18 cellular contexts compared by ENCODE assay signal in the genomic region with DNA sequence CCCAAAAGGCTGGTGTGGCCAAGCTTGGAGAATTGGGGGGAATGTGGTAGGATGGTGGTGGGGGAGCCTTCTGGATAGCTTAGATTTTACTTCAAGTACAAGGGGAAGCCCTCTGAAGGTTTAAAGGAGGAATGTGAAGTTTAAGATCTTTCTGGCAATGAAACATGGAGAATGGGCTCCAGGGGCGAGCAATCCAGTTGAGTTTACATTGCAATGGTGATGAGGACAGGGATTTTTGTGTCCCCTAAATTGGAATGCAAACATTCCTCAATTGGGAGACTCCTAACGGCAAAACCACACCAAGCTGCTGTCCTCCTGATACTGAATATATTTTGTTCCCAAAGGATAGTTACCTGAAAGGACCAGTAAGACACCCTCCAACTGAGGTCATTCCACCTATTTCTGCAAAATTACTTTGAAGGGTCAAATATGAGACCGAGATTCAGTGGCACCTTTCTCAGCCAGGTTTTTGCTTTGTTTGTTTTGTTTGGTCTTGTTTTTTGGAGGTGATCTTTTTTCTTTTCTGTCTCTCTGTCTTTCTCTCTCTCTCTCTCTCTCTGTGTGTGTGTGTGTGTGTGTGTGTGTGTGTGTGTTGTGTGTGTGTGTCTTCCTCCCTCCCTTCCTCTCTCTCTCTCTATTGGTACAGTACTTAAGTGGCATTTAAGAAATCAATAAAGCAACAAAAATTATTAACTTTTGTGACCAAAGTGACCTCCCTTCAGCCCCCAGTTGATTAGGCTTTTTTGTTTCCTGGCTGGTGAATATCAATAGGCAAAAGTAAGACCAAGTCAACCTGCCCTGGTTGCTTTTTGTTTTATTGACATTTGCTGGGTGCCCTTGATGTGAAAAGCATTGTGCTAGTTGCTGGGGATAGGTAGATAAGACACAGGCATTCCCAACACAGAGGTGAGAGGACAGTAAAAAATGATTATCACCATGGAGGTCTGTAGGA. TPM values are rescaled to one million over a fixed set of nuclear protein-coding genes. Genes with fewer than 3 reads are reported as not detected.
A peak's percentile ranks its signal among the peaks of the same experiment; 100 is the strongest.
DNase-seq lines count a peak whose midpoint lies in the region; ATAC-seq, FAIRE-seq and TF ChIP-seq lines count a peak whose summit lies in the region.
"Had no signal": no experiment of that assay in that cellular context is flagged by ENCODE, and none has a peak within 500 bp of the region (broad histone marks: within the 10 kb centered on the region; RNA-seq: fewer than 3 reads in every experiment).

No MANE protein-coding gene starts in this region.

- peak; percentile 68 for ATAC-seq in body of pancreas
- ATAC-seq in HepG2: peak; percentile 65
- no peak for ATAC-seq in stimulated activated memory B cell treated with anti-CD40 and anti-IgM and Interleukin-4, amounts not matched to agents 10 μg/mL and 1 μg/mL and 100 μg/mL, for 72 hours
- ATAC-seq in GM18873 (IDR thresholded peaks at IDR 0.05; ENCODE audit: low FRiP score, unreplicated experiment): no peak

- H3K4me3 ChIP-seq in Caco-2 (ENCODE audit: low read depth, low read length): no peak overlapping the region
- no peak overlapping the region for H3K4me3 ChIP-seq in body of pancreas
- H3K4me3 ChIP-seq in HepG2 (replicated peaks in 1 of 3; ENCODE audit: insufficient read depth in 1 of 3, low read depth in 2 of 3, low read length in 3 of 3): peak overlapping the region in 2 of 3 experiments; percentile 9 to 23; a peak in 2 of 6 replicates
- H3K4me3 ChIP-seq: BLaER1 treated with 17β-estradiol and CSF1 and Interleukin-3, amounts not matched to agents 10 nM and 100 nM; GM23248 had no signal

- no peak for FAIRE-seq in HepG2 (lab: Jason Lieb, UNC)

- peaks cover 17% of the 10 kb centered on the region for H3K9me3 Mint-ChIP-seq in Caco-2 (ENCODE audit: unreplicated experiment)
- H3K9me3 Mint-ChIP-seq in stimulated activated memory B cell treated with anti-CD40 and anti-IgM and Interleukin-4, amounts not matched to agents 10 μg/mL and 1 μg/mL and 100 μg/mL, for 72 hours: no peaks in the 10 kb centered on the region

- no peak overlapping the region for H3K4me3 Mint-ChIP-seq in Caco-2 (ENCODE audit: unreplicated experiment)
- H3K4me3 Mint-ChIP-seq in stimulated activated memory B cell treated with anti-CD40 and anti-IgM and Interleukin-4, amounts not matched to agents 10 μg/mL and 1 μg/mL and 100 μg/mL, for 72 hours: no peak overlapping the region
- H3K4me3 Mint-ChIP-seq: CD4-positive, alpha-beta memory T cell; H9 had no signal

- H3K36me3 Mint-ChIP-seq in Caco-2 (ENCODE audit: insufficient read depth, unreplicated experiment): no peaks in the 10 kb centered on the region
- H3K36me3 Mint-ChIP-seq in stimulated activated memory B cell treated with anti-CD40 and anti-IgM and Interleukin-4, amounts not matched to agents 10 μg/mL and 1 μg/mL and 100 μg/mL, for 72 hours: no peaks in the 10 kb centered on the region
- H3K36me3 Mint-ChIP-seq: CD4-positive, alpha-beta memory T cell had no signal

- CTCF ChIA-PET in Caco-2 (lab: Charles Lee): interaction anchor here (1.7 kb wide), 1 partner anchor 29 kb away, joined by 5 read pairs; no protein-coding TSS in a partner anchor
- CTCF ChIA-PET in HepG2 (lab: Yijun Ruan, JAX; ENCODE audit: low intra/inter-chr PET ratio, low total read pairs): interaction anchor here (1.1 kb wide), 1 partner anchor 15 kb away, joined by 5 read pairs; no protein-coding TSS in a partner anchor

- no peaks in the 10 kb centered on the region for H3K79me2 ChIP-seq in HepG2 (ENCODE audit: insufficient read depth, low read length)

- H3K4me1 ChIP-seq in Caco-2 (peaks cover 2% of the 10 kb centered on the region), body of pancreas (no peaks in the 10 kb centered on the region), HepG2 (ENCODE audit: insufficient read depth, low read length) (peaks cover 82% of the 10 kb centered on the region)

- peak overlapping the region; percentile 65 for H3K9ac ChIP-seq in HepG2 (ENCODE audit: insufficient read depth, low read depth, low read length)
- H3K9ac ChIP-seq: BLaER1 treated with 17β-estradiol and CSF1 and Interleukin-3, amounts not matched to agents 10 nM and 100 nM; GM23248 had no signal

- TF ChIP-seq EP300 in HepG2 (IDR thresholded peaks at IDR 0.05; ENCODE audit: low read depth in 2 of 2, low read length in 2 of 2) (peak in 1 of 2 experiments; percentile 46; a peak in 2 of 4 replicates), HepG2 (CRISPR knock-in tag; IDR thresholded peaks at IDR 0.05; ENCODE audit: borderline replicate concordance) (no peak)

- no peaks in the 10 kb centered on the region for H3K27me3 ChIP-seq in Caco-2 (replicated peaks; ENCODE audit: control insufficient read depth, insufficient read depth, low read length)
- H3K27me3 ChIP-seq in body of pancreas: no peaks in the 10 kb centered on the region
- no peaks in the 10 kb centered on the region for H3K27me3 ChIP-seq in HepG2 (ENCODE audit: control insufficient read depth in 1 of 2, insufficient read depth in 2 of 2, low read length in 2 of 2)
- H3K27me3 ChIP-seq: BLaER1 treated with 17β-estradiol and CSF1 and Interleukin-3, amounts not matched to agents 10 nM and 100 nM had no signal

- intact Hi-C loops in Caco-2 (cut with micrococcal nuclease; ENCODE audit: unreplicated experiment) (no loop called here), body of pancreas (cut with DNase I) (no loop called here), HepG2 (cut with micrococcal nuclease; ENCODE audit: unreplicated experiment) (loop anchor here (1.0 kb wide), 1 partner anchor 8 kb away; no protein-coding TSS in a partner anchor)

- H3K27me3 Mint-ChIP-seq in Caco-2 (ENCODE audit: insufficient read depth, unreplicated experiment): no peaks in the 10 kb centered on the region
- peaks cover 39% of the 10 kb centered on the region for H3K27me3 Mint-ChIP-seq in stimulated activated memory B cell treated with anti-CD40 and anti-IgM and Interleukin-4, amounts not matched to agents 10 μg/mL and 1 μg/mL and 100 μg/mL, for 72 hours

- H3K27ac ChIP-seq in body of pancreas (peak overlapping the region in 2 of 4 donors; percentile 8 to 40), HepG2 (ENCODE audit: extremely low read length, insufficient read depth, low read length) (peak overlapping the region; percentile 92)
- H3K27ac ChIP-seq: BLaER1 treated with 17β-estradiol and CSF1 and Interleukin-3, amounts not matched to agents 10 nM and 100 nM; GM23248 had no signal

- TF ChIP-seq CTCF in Caco-2 (IDR thresholded peaks at IDR 0.05; ENCODE audit: insufficient read depth in 1 of 2, low read depth in 1 of 2, low read length in 1 of 2, severe bottlenecking in 1 of 2, unreplicated experiment in 1 of 2) (no peak), body of pancreas (IDR thresholded peaks at IDR 0.05) (no peak), HepG2 (CRISPR knock-in tag; IDR thresholded peaks at IDR 0.05) (no peak)

- H3K4me1 Mint-ChIP-seq in Caco-2 (ENCODE audit: low read depth, unreplicated experiment): peaks cover 20% of the 10 kb centered on the region
- H3K4me1 Mint-ChIP-seq in stimulated activated memory B cell treated with anti-CD40 and anti-IgM and Interleukin-4, amounts not matched to agents 10 μg/mL and 1 μg/mL and 100 μg/mL, for 72 hours: no peaks in the 10 kb centered on the region
- H3K4me1 Mint-ChIP-seq: CD4-positive, alpha-beta memory T cell had no signal

- no peak for DNase-seq in Caco-2
- no peak for DNase-seq in body of pancreas
- DNase-seq in HepG2 (ENCODE audit: low spot score): peak; percentile 80
- no peak for DNase-seq in activated CD4-positive, alpha-beta T cell treated with anti-CD3 and anti-CD28 coated beads for 48 hours
- no peak for DNase-seq in HUDEP-2 (lab: John Stamatoyannopoulos, UW; ENCODE audit: unreplicated experiment in 76 of 76)
- DNase-seq: ACHN; CD4-positive, alpha-beta memory T cell; COR-L47; DND-41; GF-D8; GM23248; H9; KBM-7 had no signal

- in situ Hi-C loops in HepG2 (cut with HindIII; ENCODE audit: extremely low pct_ligation_motif_present, low pct_unique_long_range_greater_than_20kb): no loop called here

- POLR2A ChIA-PET in Caco-2 (lab: Charles Lee) (no interaction called here), HepG2 (lab: Yijun Ruan, JAX) (interaction anchor here (0.9 to 5.1 kb wide), 12 partner anchors 8 to 167 kb away, joined by 3 to 82 read pairs (median 9); partner anchors contain the start of gene TAT)

- H3K36me3 ChIP-seq in Caco-2 (ENCODE audit: control insufficient read depth, insufficient read depth, low read length) (no peaks in the 10 kb centered on the region), body of pancreas (replicated peaks in 1 of 2; ENCODE audit: insufficient read depth in 1 of 2, low read depth in 2 of 2) (no peaks in the 10 kb centered on the region), HepG2 (replicated peaks in 1 of 2; ENCODE audit: control insufficient read depth in 1 of 2, insufficient read depth in 2 of 2, low read length in 2 of 2) (no peaks in the 10 kb centered on the region)
- H3K36me3 ChIP-seq: BLaER1 treated with 17β-estradiol and CSF1 and Interleukin-3, amounts not matched to agents 10 nM and 100 nM had no signal

- no peak for TF ChIP-seq RAD21 in HepG2 (CRISPR knock-in tag; IDR thresholded peaks at IDR 0.05)

- H3K4me2 ChIP-seq in HepG2 (ENCODE audit: low read depth, low read length): peak overlapping the region; percentile 56
- H3K4me2 ChIP-seq: BLaER1 treated with 17β-estradiol and CSF1 and Interleukin-3, amounts not matched to agents 10 nM and 100 nM had no signal

- H4K20me1 ChIP-seq in HepG2 (ENCODE audit: insufficient read depth, low read length): no peaks in the 10 kb centered on the region
- H4K20me1 ChIP-seq: BLaER1 treated with 17β-estradiol and CSF1 and Interleukin-3, amounts not matched to agents 10 nM and 100 nM had no signal

- H3K27ac Mint-ChIP-seq in Caco-2 (ENCODE audit: unreplicated experiment): peak overlapping the region; percentile 51
- peak overlapping the region; percentile 35 for H3K27ac Mint-ChIP-seq in stimulated activated memory B cell treated with anti-CD40 and anti-IgM and Interleukin-4, amounts not matched to agents 10 μg/mL and 1 μg/mL and 100 μg/mL, for 72 hours
- H3K27ac Mint-ChIP-seq: CD4-positive, alpha-beta memory T cell had no signal

- WGBS in body of pancreas, 2 donors: 61 to 71% methylated on average over 3 of the region's 3 CpGs
- WGBS in HepG2 (ENCODE audit: low lambda C conversion rate): 29% methylated on average over 3 of the region's 3 CpGs

- TF ChIP-seq POLR2A in body of pancreas (IDR thresholded peaks at IDR 0.05) (no peak), HepG2 (IDR thresholded peaks at IDR 0.05; ENCODE audit: insufficient read depth in 1 of 2, low read depth in 2 of 2, low read length in 2 of 2) (no peak)

- H3K9me3 ChIP-seq in Caco-2 (no peaks in the 10 kb centered on the region; the same call in 1 of the 2 replicates), body of pancreas (no peaks in the 10 kb centered on the region), HepG2 (ENCODE audit: low read length) (no peaks in the 10 kb centered on the region)

- no peak overlapping the region for H2AFZ ChIP-seq in HepG2 (ENCODE audit: low read length)
- H2AFZ ChIP-seq: GM23248 had no signal

- BruUV-seq in Caco-2 (replicated peaks; lab: Mats Ljungman, UMichigan): no TSS peak
- BruUV-seq in HepG2 (replicated peaks; lab: Mats Ljungman, UMichigan): TSS peak; percentile 85

RNA-seq across cellular contexts. Expression of gene TAT, which starts 16.4 kb away (rescaled TPM):
- not detected in 2 replicates for total RNA-seq in Caco-2 (2022)
- not detected for total RNA-seq in body of pancreas
- 1.6 and 2.2 TPM in 2 replicates for total RNA-seq in HepG2 (2016; rRNA removed; fragmentation: Illumina TruSeq; extraction: Trizol)
- 0.44 and 0.51 TPM in 2 replicates for total RNA-seq in HepG2 (2016; cell fraction: cytosol; rRNA removed; fragmentation: Illumina TruSeq; extraction: Trizol; ENCODE audit: low read depth)
- total RNA-seq in HepG2 (2016; cell fraction: insoluble cytoplasmic fraction; rRNA removed; fragmentation: Illumina TruSeq; extraction: Trizol): 2.0 and 2.3 TPM in 2 replicates
- 0.83 and 1.1 TPM in 2 replicates for total RNA-seq in HepG2 (2016; cell fraction: membrane; rRNA removed; fragmentation: Illumina TruSeq; extraction: Trizol)
- total RNA-seq in HepG2 (2016; cell fraction: nucleus; rRNA removed; fragmentation: Illumina TruSeq; extraction: Trizol): 1.4 and 2.1 TPM in 2 replicates
- polyA plus RNA-seq in HepG2 (2011; rRNA removed): 5.8 and 6.5 TPM in 2 replicates
- 5.1 and 6.4 TPM in 2 replicates for polyA plus RNA-seq in HepG2 (2011; cell fraction: cytosol; rRNA removed)
- 3.5 and 4.3 TPM in 2 replicates for polyA plus RNA-seq in HepG2 (2011; cell fraction: nucleus; rRNA removed)
- polyA plus RNA-seq in HepG2 (2012): 6.1 TPM in 2 replicates
- polyA plus RNA-seq in HepG2 (2016; cell fraction: cytosol; fragmentation: Illumina TruSeq; extraction: Trizol; ENCODE audit: low read depth): 0.08 and 0.17 TPM in 2 replicates
- polyA plus RNA-seq in HepG2 (2016; cell fraction: insoluble cytoplasmic fraction; fragmentation: Illumina TruSeq; extraction: Trizol; ENCODE audit: low read depth): 2.8 and 3.4 TPM in 2 replicates
- 0.38 and 0.55 TPM in 2 replicates for polyA plus RNA-seq in HepG2 (2016; cell fraction: membrane; fragmentation: Illumina TruSeq; extraction: Trizol; ENCODE audit: low read depth)
- 1.9 and 2.0 TPM in 2 replicates for polyA plus RNA-seq in HepG2 (2016; cell fraction: nucleus; fragmentation: Illumina TruSeq; extraction: Trizol; ENCODE audit: insufficient read depth, low read depth)
- polyA minus RNA-seq in HepG2 (2011; rRNA and poly(A)+ RNA removed; ENCODE audit: low replicate concordance): 9.0 TPM in 1 of 2 replicates, not detected in the other
- 3.4 and 3.8 TPM in 2 replicates for polyA minus RNA-seq in HepG2 (2011; cell fraction: cytosol; rRNA and poly(A)+ RNA removed)
- 7.1 and 9.9 TPM in 2 replicates for polyA minus RNA-seq in HepG2 (2011; cell fraction: nucleus; rRNA and poly(A)+ RNA removed)
- total RNA-seq: A172; CD4-positive, alpha-beta memory T cell; GM23248; H9; HT1080 had no signal
- polyA plus RNA-seq: CD4-positive, alpha-beta memory T cell; GM23248 had no signal

RNA-seq across cellular contexts. Expression of gene MARVELD3, which starts 32.7 kb away (rescaled TPM):
- total RNA-seq in Caco-2 (2022) (50.6 and 51.7 TPM in 2 replicates), body of pancreas (10 to 100 TPM; 14.5 to 58.7 TPM), HepG2 (2016; rRNA removed; fragmentation: Illumina TruSeq; extraction: Trizol) (3.6 and 5.6 TPM in 2 replicates)
- 0.88 and 0.91 TPM in 2 replicates for total RNA-seq in HepG2 (2016; cell fraction: cytosol; rRNA removed; fragmentation: Illumina TruSeq; extraction: Trizol; ENCODE audit: low read depth)
- 3.1 and 5.2 TPM in 2 replicates for total RNA-seq in HepG2 (2016; cell fraction: insoluble cytoplasmic fraction; rRNA removed; fragmentation: Illumina TruSeq; extraction: Trizol)
- total RNA-seq in HepG2 (2016; cell fraction: membrane; rRNA removed; fragmentation: Illumina TruSeq; extraction: Trizol): 1.8 and 2.1 TPM in 2 replicates
- total RNA-seq in HepG2 (2016; cell fraction: nucleus; rRNA removed; fragmentation: Illumina TruSeq; extraction: Trizol): 5.3 and 5.6 TPM in 2 replicates
- 4.8 and 5.0 TPM in 2 replicates for polyA plus RNA-seq in HepG2 (2011; rRNA removed)
- 4.8 and 5.7 TPM in 2 replicates for polyA plus RNA-seq in HepG2 (2011; cell fraction: cytosol; rRNA removed)
- polyA plus RNA-seq in HepG2 (2011; cell fraction: nucleus; rRNA removed): 4.2 TPM in 2 replicates
- 5.5 and 6.5 TPM in 2 replicates for polyA plus RNA-seq in HepG2 (2012)
- 0.61 and 0.77 TPM in 2 replicates for polyA plus RNA-seq in HepG2 (2016; cell fraction: cytosol; fragmentation: Illumina TruSeq; extraction: Trizol; ENCODE audit: low read depth)
- 4.0 and 4.4 TPM in 2 replicates for polyA plus RNA-seq in HepG2 (2016; cell fraction: insoluble cytoplasmic fraction; fragmentation: Illumina TruSeq; extraction: Trizol; ENCODE audit: low read depth)
- polyA plus RNA-seq in HepG2 (2016; cell fraction: membrane; fragmentation: Illumina TruSeq; extraction: Trizol; ENCODE audit: low read depth): 1.1 and 1.4 TPM in 2 replicates
- polyA plus RNA-seq in HepG2 (2016; cell fraction: nucleus; fragmentation: Illumina TruSeq; extraction: Trizol; ENCODE audit: insufficient read depth, low read depth): 9.4 and 10.1 TPM in 2 replicates
- 10.3 TPM in 1 of 2 replicates, not detected in the other for polyA minus RNA-seq in HepG2 (2011; rRNA and poly(A)+ RNA removed; ENCODE audit: low replicate concordance)
- 2.8 and 3.6 TPM in 2 replicates for polyA minus RNA-seq in HepG2 (2011; cell fraction: cytosol; rRNA and poly(A)+ RNA removed)
- polyA minus RNA-seq in HepG2 (2011; cell fraction: nucleus; rRNA and poly(A)+ RNA removed): 6.2 and 7.7 TPM in 2 replicates
- total RNA-seq: A172; CD4-positive, alpha-beta memory T cell; GM23248 had no signal
- polyA plus RNA-seq: CD4-positive, alpha-beta memory T cell had no signal

Comparison
In these comparisons a context has a peak if more than half of its experiments do, and no peak if none do; other contexts are left out.
1. H3K4me3 ChIP-seq: peak in HepG2 (2 of 3); none in Caco-2 (single experiment) and body of pancreas (0 of 2).
2. ATAC-seq: peak in body of pancreas (single experiment) and HepG2 (single experiment); none in stimulated activated memory B cell treated with anti-CD40 and anti-IgM and Interleukin-4, amounts not matched to agents 10 μg/mL and 1 μg/mL and 100 μg/mL, for 72 hours (single experiment) and GM18873 (single experiment).